In genomic region chr2:187552959-187553681, GRCh38 we compare ENCODE assay signal across 8 cellular contexts. TPM values are rescaled to one million over a fixed set of nuclear protein-coding genes. Genes with fewer than 3 reads are reported as not detected.
DNase-seq lines count a peak whose midpoint lies in the region; ATAC-seq and TF ChIP-seq lines count a peak whose summit lies in the region.

No MANE protein-coding gene starts in this region.

- no peaks in the 10 kb centered on the region for H3K27me3 Mint-ChIP-seq in mesothelial cell of epicardium (ENCODE audit: low read depth)

- H3K9me3 ChIP-seq in mammary epithelial cell (replicated peaks; ENCODE audit: insufficient read depth, low read length): no peaks in the 10 kb centered on the region

- BruUV-seq in mammary epithelial cell (replicated peaks; lab: Mats Ljungman, UMichigan): no TSS peak

- intact Hi-C loops in mammary epithelial cell (cut with micrococcal nuclease): no loop called here

- H4K20me1 ChIP-seq in mammary epithelial cell (ENCODE audit: insufficient read depth, low read length): no peaks in the 10 kb centered on the region

- H3K4me3 Mint-ChIP-seq in mesothelial cell of epicardium: peak overlapping the region; percentile 81

- H3K79me2 ChIP-seq in ACC112 (ENCODE audit: control insufficient read depth, insufficient read depth, low read length, unreplicated experiment) (peaks cover 60% of the 10 kb centered on the region), mammary epithelial cell (ENCODE audit: insufficient read depth, low read length) (no peaks in the 10 kb centered on the region)

- DNase-seq in mammary epithelial cell (peak; percentile 53), mesothelial cell of epicardium (ENCODE audit: low spot score in 2 of 2, unreplicated experiment in 2 of 2) (no peak), putamen (ENCODE audit: low spot score) (no peak), SHP77 (lab: John Stamatoyannopoulos, UW) (no peak), globus pallidus (ENCODE audit: low spot score) (no peak)

- H3K27ac Mint-ChIP-seq in mesothelial cell of epicardium: peak overlapping the region; percentile 89

- H3K36me3 Mint-ChIP-seq in mesothelial cell of epicardium: peaks cover 1% of the 10 kb centered on the region

- no peak for TF ChIP-seq CTCF in mammary epithelial cell (conservative IDR thresholded peaks at IDR 0.05 in 1 of 2, IDR thresholded peaks at IDR 0.05 in 1 of 2; ENCODE audit: extremely low read depth in 1 of 2, insufficient read depth in 1 of 2, low read depth in 1 of 2, low read length in 2 of 2)
- no peak for TF ChIP-seq CTCF in mesothelial cell of epicardium (IDR thresholded peaks at IDR 0.05; ENCODE audit: unreplicated experiment)

- peaks cover 3% of the 10 kb centered on the region for H3K9me3 Mint-ChIP-seq in mesothelial cell of epicardium

- dilution Hi-C loops in mammary epithelial cell (cut with HindIII; ENCODE audit: low sequenced_read_pairs): no loop called here

- peaks cover 50% of the 10 kb centered on the region for H3K4me1 Mint-ChIP-seq in mesothelial cell of epicardium

- H3K36me3 ChIP-seq in ACC112 (ENCODE audit: insufficient read depth, low read length) (no peaks in the 10 kb centered on the region), mammary epithelial cell (ENCODE audit: insufficient read depth, low read length) (no peaks in the 10 kb centered on the region)

- no peak overlapping the region for H3K4me2 ChIP-seq in mammary epithelial cell (ENCODE audit: insufficient read depth, low read depth, low read length)

- H3K4me1 ChIP-seq in ACC112 (ENCODE audit: control insufficient read depth, insufficient read depth, low read length, unreplicated experiment): peaks cover 44% of the 10 kb centered on the region
- H3K4me1 ChIP-seq in mammary epithelial cell (ENCODE audit: insufficient read depth, low read length): peaks cover 15% of the 10 kb centered on the region

- H3K27me3 ChIP-seq in ACC112 (ENCODE audit: insufficient read depth, low read length) (no peaks in the 10 kb centered on the region), mammary epithelial cell (ENCODE audit: insufficient read depth, low read length) (no peaks in the 10 kb centered on the region)

- peak overlapping the region; percentile 100 for H3K27ac ChIP-seq in ACC112 (ENCODE audit: low read depth, low read length)
- H3K27ac ChIP-seq in mammary epithelial cell (ENCODE audit: insufficient read depth, low read depth, low read length): no peak overlapping the region

- 80% methylated on average over 2 of the region's 2 CpGs for WGBS in mammary epithelial cell (ENCODE audit: low coverage, missing lambda C conversion rate)

- CTCF ChIA-PET in mammary epithelial cell (lab: Charles Lee; ENCODE audit: low non-redundant PET): no interaction called here

- in situ Hi-C loops in mammary epithelial cell (cut with MboI; ENCODE audit: low sequenced_read_pairs in 2 of 2): no loop called here

- H3K4me3 ChIP-seq in ACC112 (ENCODE audit: low read depth, low read length) (peak overlapping the region; percentile 94), mammary epithelial cell (replicated peaks in 1 of 3; ENCODE audit: insufficient read depth in 1 of 3, low read depth in 2 of 3, low read length in 3 of 3) (no peak overlapping the region)

- ATAC-seq in HG03354 (IDR thresholded peaks at IDR 0.05; ENCODE audit: poor library complexity, severe bottlenecking, unreplicated experiment): peak; percentile 80
- ATAC-seq in GM19328 (IDR thresholded peaks at IDR 0.05; ENCODE audit: unreplicated experiment): no peak

- H2AFZ ChIP-seq in ACC112 (ENCODE audit: low read length, unreplicated experiment) (no peak overlapping the region), mammary epithelial cell (ENCODE audit: low read depth, low read length) (no peak overlapping the region)

- no peak overlapping the region for H3K9ac ChIP-seq in mammary epithelial cell (ENCODE audit: insufficient read depth, low read length)

RNA-seq across cellular contexts. Expression of gene TFPI, which starts 1.1 kb away (rescaled TPM):
- total RNA-seq in mammary epithelial cell (under 1 TPM in 1 of 2 donors, not detected in 1; 0.33 TPM), mesothelial cell of epicardium (80.0 to 89.7 TPM (median 87.9 TPM) in 3 replicates)
- polyA plus RNA-seq in mammary epithelial cell: 0.50 TPM
- polyA minus RNA-seq in mammary epithelial cell: not detected

Comparison
In these comparisons a context has a peak if more than half of its experiments do, and no peak if none do; other contexts are left out.
1. RNA of gene TFPI, which starts 1.1 kb away (total RNA-seq): 80.0 to 89.7 TPM in mesothelial cell of epicardium; 0.33 TPM in mammary epithelial cell; every median in the first group is over 10 times any median in the second.